26 cellular contexts compared by ENCODE assay signal in genomic region chr6:139119553-139119952, GRCh38.
"Had no signal": no experiment of that assay in that cellular context is flagged by ENCODE, and none has a peak within 500 bp of the region (broad histone marks: within the 10 kb centered on the region; RNA-seq: fewer than 3 reads in every experiment).

No MANE protein-coding gene starts in this region.

- H3K4me1 ChIP-seq: esophagus muscularis mucosa, foreskin keratinocyte, left lung, prostate gland, right atrium auricular region, sigmoid colon, testis had no signal

- DNase-seq: dermis blood vessel endothelial cell; effector memory CD4-positive, alpha-beta T cell; foreskin keratinocyte; glutamatergic neuron; heart right ventricle; hippocampal formation; left cardiac atrium; left lung; nucleus accumbens; sigmoid colon; spleen; stimulated activated CD4-positive, alpha-beta T cell treated with anti-CD3 and anti-CD28 coated beads, Interleukin-4, amount 100 ng/mL, for 4 hours; stimulated activated naive CD8-positive, alpha-beta T cell treated with anti-CD3 and anti-CD28 coated beads, Interleukin-15, Interleukin-2, amounts not matched to agents 100 U/mL and 50 U/mL, for 24 hours; substantia nigra; testis; tibial artery had no signal

- H3K27ac Mint-ChIP-seq: nephron; stimulated activated memory B cell treated with anti-CD40 and anti-IgM and Interleukin-4, amounts not matched to agents 10 μg/mL and 1 μg/mL and 100 μg/mL, for 72 hours; type B pancreatic cell had no signal

- H3K27me3 Mint-ChIP-seq: type B pancreatic cell had no signal

- H3K27me3 ChIP-seq: esophagus muscularis mucosa, foreskin keratinocyte, heart right ventricle, left lung, right atrium auricular region, sigmoid colon, spleen, testis, tibial artery had no signal

- H3K36me3 ChIP-seq: esophagus muscularis mucosa, heart right ventricle, left lung, prostate gland, right atrium auricular region, sigmoid colon, spleen, tibial artery had no signal

- FAIRE-seq: endothelial cell of umbilical vein, islet of Langerhans, urothelium cell line had no signal

- H3K27ac ChIP-seq: coronary artery, esophagus muscularis mucosa, foreskin keratinocyte, heart right ventricle, left lung, prostate gland, right atrium auricular region, sigmoid colon, spleen, testis, tibial artery had no signal

- H3K4me3 Mint-ChIP-seq: nephron; stimulated activated memory B cell treated with anti-CD40 and anti-IgM and Interleukin-4, amounts not matched to agents 10 μg/mL and 1 μg/mL and 100 μg/mL, for 72 hours; type B pancreatic cell had no signal

- H3K9me3 ChIP-seq: prostate gland, testis, tibial artery had no signal

- H3K36me3 Mint-ChIP-seq: type B pancreatic cell had no signal

- H3K4me3 ChIP-seq: coronary artery, esophagus muscularis mucosa, heart right ventricle, left lung, prostate gland, right atrium auricular region, sigmoid colon, spleen, testis, tibial artery had no signal

- ATAC-seq: foreskin keratinocyte; heart right ventricle; left cardiac atrium; left lung; stimulated activated memory B cell treated with anti-CD40 and anti-IgM and Interleukin-4, amounts not matched to agents 10 μg/mL and 1 μg/mL and 100 μg/mL, for 72 hours; stimulated activated naive CD8-positive, alpha-beta T cell treated with anti-CD3 and anti-CD28 coated beads, Interleukin-15, Interleukin-2, amounts not matched to agents 100 U/mL and 50 U/mL, for 24 hours had no signal
